Comparison of ENCODE assay signal across 6 cellular contexts in the genomic region with DNA sequence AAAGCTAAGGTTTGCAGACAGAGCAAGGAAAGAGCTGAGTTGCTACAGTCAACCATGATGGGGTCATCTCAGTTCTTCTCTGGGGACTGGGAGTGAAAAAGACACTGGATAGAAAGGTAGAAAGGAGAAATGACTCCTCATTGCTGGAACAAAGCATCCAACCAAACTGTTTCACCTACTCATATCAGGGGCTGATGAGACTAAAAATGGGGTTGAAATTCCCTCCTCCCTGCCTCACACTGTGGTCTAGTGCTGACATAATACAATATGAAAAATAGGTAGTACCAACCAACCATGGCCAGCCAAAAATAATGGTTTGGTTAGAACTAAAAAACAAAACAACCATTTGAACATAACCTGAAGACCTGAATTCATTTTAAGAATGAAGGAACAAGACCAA.
"Had no signal": no experiment of that assay in that cellular context is flagged by ENCODE, and none has a peak within 500 bp of the region (broad histone marks: within the 10 kb centered on the region; RNA-seq: fewer than 3 reads in every experiment).

No MANE protein-coding gene starts in this region.

- H3K4me2 ChIP-seq: GM23338 had no signal

- DNase-seq: H9, HCEC 1CT, KG1 had no signal

- H2AFZ ChIP-seq: GM23338 had no signal

- ATAC-seq: GM23338, HepG2, K562 had no signal

- H3K9me3 Mint-ChIP-seq: GM23338 had no signal

- H3K4me3 Mint-ChIP-seq: GM23338, H9 had no signal

- H3K4me3 ChIP-seq: GM23338, K562 had no signal

- H3K27ac Mint-ChIP-seq: GM23338, H9 had no signal
